8 cellular contexts compared by ENCODE assay signal in genomic region chr3:67653425-67654098, GRCh38. TPM values are rescaled to one million over a fixed set of nuclear protein-coding genes. Genes with fewer than 3 reads are reported as not detected.
DNase-seq lines count a peak whose midpoint lies in the region; ATAC-seq, FAIRE-seq and TF ChIP-seq lines count a peak whose summit lies in the region.

No MANE protein-coding gene starts in this region.

- H3K9ac ChIP-seq in HUES6 (ENCODE audit: low read length) = peak overlapping the region; percentile 86
- peak overlapping the region; percentile 92 for H3K9ac ChIP-seq in keratinocyte (ENCODE audit: control insufficient read depth, extremely low read depth, insufficient read depth, low read length)
- H3K9ac ChIP-seq in subcutaneous abdominal adipose tissue (ENCODE audit: low read length in 5 of 5) = peak overlapping the region; percentile 73 to 91 (median 87)

- peak overlapping the region; percentile 75 for H3K4me3 Mint-ChIP-seq in activated naive CD8-positive, alpha-beta T cell treated with anti-CD3 and anti-CD28 coated beads, Interleukin-2, amount 10 ng/mL, durations not matched to agents 7 days and 5 days

- ATAC-seq in GM21528 (IDR thresholded peaks at IDR 0.05; ENCODE audit: low FRiP score, unreplicated experiment) = peak; percentile 22
- ATAC-seq in activated naive CD8-positive, alpha-beta T cell treated with anti-CD3 and anti-CD28 coated beads, Interleukin-2, amount 10 ng/mL, durations not matched to agents 7 days and 5 days (ENCODE audit: low read depth) = no peak

- TF ChIP-seq CTCF in keratinocyte (optimal IDR thresholded peaks at IDR 0.05 in 1 of 3, IDR thresholded peaks at IDR 0.05 in 1 of 3, conservative IDR thresholded peaks at IDR 0.05 in 1 of 3; ENCODE audit: extremely low read depth in 1 of 3, insufficient read depth in 2 of 3, low read length in 3 of 3) = no peak

- H3K27me3 ChIP-seq in HUES6 (ENCODE audit: control insufficient read depth, insufficient read depth, low read length) (no peaks in the 10 kb centered on the region), keratinocyte (ENCODE audit: control insufficient read depth, extremely low read depth, insufficient read depth, low read length) (no peaks in the 10 kb centered on the region), subcutaneous abdominal adipose tissue (ENCODE audit: control insufficient read depth in 5 of 5, insufficient read depth in 4 of 5, low read length in 5 of 5) (no peaks in the 10 kb centered on the region)

- peak overlapping the region; percentile 86 for H3K4me2 ChIP-seq in keratinocyte (ENCODE audit: control insufficient read depth, extremely low read depth, insufficient read depth, low read depth, low read length)

- peaks cover 12% of the 10 kb centered on the region for H3K9me3 Mint-ChIP-seq in activated naive CD8-positive, alpha-beta T cell treated with anti-CD3 and anti-CD28 coated beads, Interleukin-2, amount 10 ng/mL, durations not matched to agents 7 days and 5 days

- no peak for DNase-seq in activated naive CD8-positive, alpha-beta T cell treated with anti-CD3 and anti-CD28 coated beads, Interleukin-2, amount 10 ng/mL, durations not matched to agents 7 days and 5 days
- DNase-seq in keratinocyte (ENCODE audit: low read depth, low spot score) (no peak), NCI-H1930 (lab: John Stamatoyannopoulos, UW) (no peak), hippocampal formation (lab: John Stamatoyannopoulos, UW) (no peak)

- H3K36me3 ChIP-seq in HUES6 (ENCODE audit: control insufficient read depth, insufficient read depth, low read length) = no peaks in the 10 kb centered on the region
- H3K36me3 ChIP-seq in keratinocyte (ENCODE audit: control insufficient read depth in 2 of 2, extremely low read depth in 1 of 2, insufficient read depth in 2 of 2, low read length in 2 of 2) = no peaks in the 10 kb centered on the region
- H3K36me3 ChIP-seq in subcutaneous abdominal adipose tissue (ENCODE audit: control insufficient read depth in 5 of 5, insufficient read depth in 5 of 5, low read length in 5 of 5) = no peaks in the 10 kb centered on the region

- H2AFZ ChIP-seq in keratinocyte (ENCODE audit: control insufficient read depth, low read length) = peak overlapping the region; percentile 17

- POLR2A ChIA-PET in activated naive CD8-positive, alpha-beta T cell treated with anti-CD3 and anti-CD28 coated beads, Interleukin-2, amount 10 ng/mL, durations not matched to agents 7 days and 5 days (lab: Charles Lee) = interaction anchor here (0.9 to 5.3 kb wide), 8 partner anchors 14 to 656 kb away, joined by 3 to 28 read pairs (median 6); partner anchors contain the start of gene KBTBD8

- peak overlapping the region; percentile 55 for H3K27ac Mint-ChIP-seq in activated naive CD8-positive, alpha-beta T cell treated with anti-CD3 and anti-CD28 coated beads, Interleukin-2, amount 10 ng/mL, durations not matched to agents 7 days and 5 days

- peaks cover 29% of the 10 kb centered on the region for H3K79me2 ChIP-seq in keratinocyte (ENCODE audit: control insufficient read depth, insufficient read depth, low read length)

- H3K9me3 ChIP-seq in HUES6 (ENCODE audit: control insufficient read depth, insufficient read depth, low read depth, low read length) (no peaks in the 10 kb centered on the region; the same call in 1 of the 2 replicates), keratinocyte (ENCODE audit: control insufficient read depth, low read depth, low read length) (no peaks in the 10 kb centered on the region), subcutaneous abdominal adipose tissue (ENCODE audit: control insufficient read depth in 5 of 5, low read length in 5 of 5) (no peaks in the 10 kb centered on the region)

- no peaks in the 10 kb centered on the region for H4K20me1 ChIP-seq in keratinocyte (ENCODE audit: control insufficient read depth, extremely low read depth, insufficient read depth, low read length)

- H3K27ac ChIP-seq in HUES6 (ENCODE audit: low read depth, low read length) = peak overlapping the region; percentile 91
- peak overlapping the region; percentile 90 for H3K27ac ChIP-seq in keratinocyte (ENCODE audit: control insufficient read depth, insufficient read depth, low read length)
- H3K27ac ChIP-seq in subcutaneous abdominal adipose tissue (ENCODE audit: low read depth, low read length) = peak overlapping the region; percentile 81

- peaks cover 62% of the 10 kb centered on the region for H3K36me3 Mint-ChIP-seq in activated naive CD8-positive, alpha-beta T cell treated with anti-CD3 and anti-CD28 coated beads, Interleukin-2, amount 10 ng/mL, durations not matched to agents 7 days and 5 days

- dilution Hi-C loops in keratinocyte (cut with MboI; ENCODE audit: extremely low pct_ligation_motif_present, low sequenced_read_pairs) = no loop called here

- H3K9me1 ChIP-seq in keratinocyte (ENCODE audit: control insufficient read depth, extremely low read depth, insufficient read depth, low read length) = no peaks in the 10 kb centered on the region

- no peaks in the 10 kb centered on the region for H3K27me3 Mint-ChIP-seq in activated naive CD8-positive, alpha-beta T cell treated with anti-CD3 and anti-CD28 coated beads, Interleukin-2, amount 10 ng/mL, durations not matched to agents 7 days and 5 days

- peaks cover 46% of the 10 kb centered on the region for H3K4me1 Mint-ChIP-seq in activated naive CD8-positive, alpha-beta T cell treated with anti-CD3 and anti-CD28 coated beads, Interleukin-2, amount 10 ng/mL, durations not matched to agents 7 days and 5 days

- H3K4me1 ChIP-seq in HUES6 (ENCODE audit: control insufficient read depth, insufficient read depth, low read length) (peaks cover 12% of the 10 kb centered on the region), keratinocyte (ENCODE audit: control insufficient read depth, extremely low read depth, insufficient read depth, low read length) (peaks cover 11% of the 10 kb centered on the region), subcutaneous abdominal adipose tissue (ENCODE audit: control insufficient read depth in 5 of 5, insufficient read depth in 5 of 5, low read length in 5 of 5) (peaks cover 0 to 18% (median 18%) of the 10 kb centered on the region in 5 donors)

- peak overlapping the region; percentile 71 for H3K4me3 ChIP-seq in GM08714 (ENCODE audit: low read length)
- H3K4me3 ChIP-seq in HUES6 (ENCODE audit: low read depth, low read length) = peak overlapping the region; percentile 64
- H3K4me3 ChIP-seq in keratinocyte (ENCODE audit: control insufficient read depth in 2 of 3, extremely low read depth in 1 of 3, insufficient read depth in 2 of 3, low read depth in 1 of 3, low read length in 3 of 3) = peak overlapping the region; percentile 67 to 90 (median 89)
- peak overlapping the region; percentile 74 to 95 (median 87) for H3K4me3 ChIP-seq in subcutaneous abdominal adipose tissue (ENCODE audit: low read depth in 1 of 5, low read length in 5 of 5)

- FAIRE-seq in keratinocyte (lab: Jason Lieb, UNC) = peak; percentile 39

RNA-seq across cellular contexts. Expression of gene SUCLG2, which starts 0.8 kb away (rescaled TPM):
- total RNA-seq in activated naive CD8-positive, alpha-beta T cell treated with anti-CD3 and anti-CD28 coated beads, Interleukin-2, amount 10 ng/mL, durations not matched to agents 7 days and 5 days = 10 to 100 TPM; 64.0 to 68.2 TPM
- polyA plus RNA-seq in keratinocyte = 15.6 to 26.7 TPM (median 20.5 TPM) in 3 replicates
- 19.9 TPM for polyA plus RNA-seq in keratinocyte (2011; ENCODE audit: low read depth)
- 18.0 and 25.0 TPM in 2 replicates for polyA plus RNA-seq in keratinocyte (2011; cell fraction: cytosol; rRNA removed)
- polyA plus RNA-seq in keratinocyte (2011; cell fraction: nucleus; rRNA removed) = 10.9 and 13.6 TPM in 2 replicates
- polyA plus RNA-seq in keratinocyte (2012; ENCODE audit: low replicate concordance) = 18.4 and 25.2 TPM in 2 replicates
- polyA minus RNA-seq in keratinocyte = 3.1 to 18.3 TPM (median 9.6 TPM) in 3 replicates
- polyA minus RNA-seq in keratinocyte (2011; cell fraction: cytosol; rRNA and poly(A)+ RNA removed) = 17.6 TPM
- polyA minus RNA-seq in keratinocyte (2011; cell fraction: nucleus; rRNA and poly(A)+ RNA removed) = 10.2 and 15.4 TPM in 2 replicates
